9 cellular contexts compared by ENCODE assay signal in the genomic region with DNA sequence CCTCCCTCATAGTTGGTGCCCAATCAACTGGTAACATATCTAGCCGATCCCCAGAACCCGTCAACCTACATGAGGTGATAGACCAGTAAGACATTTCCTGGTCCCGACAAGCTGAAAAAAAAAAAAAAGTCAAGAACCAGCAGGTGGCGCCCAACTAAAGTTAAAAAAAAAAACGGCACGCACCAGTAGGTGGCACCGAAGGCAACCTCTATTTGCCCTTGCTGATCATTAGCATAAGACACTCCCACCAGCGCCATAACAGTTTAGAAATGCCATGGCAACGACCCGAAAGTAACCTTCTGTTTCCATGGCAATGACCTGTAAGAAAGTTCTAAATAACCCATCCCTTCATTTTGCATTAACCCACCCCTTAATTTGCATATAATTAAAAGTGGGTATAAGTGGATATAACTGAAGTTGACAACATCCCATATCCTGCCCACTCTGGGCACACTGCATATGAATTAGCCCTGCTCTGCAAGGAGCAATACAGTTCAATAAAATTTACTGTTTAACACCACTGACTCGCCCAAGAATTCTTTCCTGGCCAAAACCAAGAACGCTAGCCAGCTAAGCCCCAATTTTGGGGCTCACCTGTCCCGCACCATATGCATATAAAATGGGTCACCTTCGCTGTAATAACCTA.
DNase-seq lines count a peak whose midpoint lies in the region; ATAC-seq, FAIRE-seq and TF ChIP-seq lines count a peak whose summit lies in the region.
"Had no signal": no experiment of that assay in that cellular context is flagged by ENCODE, and none has a peak within 500 bp of the region (broad histone marks: within the 10 kb centered on the region; RNA-seq: fewer than 3 reads in every experiment).

No MANE protein-coding gene starts in this region.

- TF ChIP-seq CTCF in vagina (IDR thresholded peaks at IDR 0.05), result no peak

- H3K27ac ChIP-seq in small intestine (ENCODE audit: low read depth in 1 of 2, low read length in 1 of 2), result no peak overlapping the region
- H3K27ac ChIP-seq in vagina, result no peak overlapping the region
- H3K27ac ChIP-seq: epithelial cell of prostate had no signal

- H3K36me3 ChIP-seq in small intestine (ENCODE audit: control insufficient read depth in 2 of 2, insufficient read depth in 2 of 2, low read length in 2 of 2), result no peaks in the 10 kb centered on the region
- H3K36me3 ChIP-seq in vagina, result no peaks in the 10 kb centered on the region

- no peak for FAIRE-seq in small intestine (lab: Jason Lieb, UNC)

- H3K4me3 ChIP-seq in small intestine (ENCODE audit: low read depth in 1 of 2, low read length in 2 of 2), result no peak overlapping the region
- no peak overlapping the region for H3K4me3 ChIP-seq in vagina

- no peaks in the 10 kb centered on the region for H3K4me1 ChIP-seq in small intestine (ENCODE audit: control insufficient read depth in 2 of 2, insufficient read depth in 1 of 2, low read depth in 1 of 2, low read length in 1 of 2)
- no peaks in the 10 kb centered on the region for H3K4me1 ChIP-seq in vagina

- WGBS in small intestine, 3 donors, result 33 to 40% (median 37%) methylated on average over 14 of the region's 14 CpGs

- ATAC-seq in GM19397 (IDR thresholded peaks at IDR 0.05; ENCODE audit: unreplicated experiment) (peak; percentile 63), HG03280 (IDR thresholded peaks at IDR 0.05; ENCODE audit: unreplicated experiment) (peak; percentile 90)

- intact Hi-C loops in head of caudate nucleus (cut with DNase I), result no loop called here
- intact Hi-C loops in vagina (cut with DNase I), result no loop called here

- H3K27me3 ChIP-seq in small intestine (ENCODE audit: control insufficient read depth in 2 of 2, insufficient read depth in 2 of 2, low read length in 2 of 2) (no peaks in the 10 kb centered on the region), vagina (no peaks in the 10 kb centered on the region)

- DNase-seq in Daoy (ENCODE audit: low read depth), result peak; percentile 15
- peak; percentile 83 for DNase-seq in NCI-H748 (lab: John Stamatoyannopoulos, UW; ENCODE audit: unreplicated experiment)
- DNase-seq in activated T-helper 1 cell treated with Interleukin-2 at 50 U/mL for 16 hours (ENCODE audit: low read depth), result peak; percentile 1
- peak in 26 of 42 donors; percentile 2 to 57 (median 22) for DNase-seq in head of caudate nucleus
- DNase-seq in small intestine, result peak; percentile 0
- no peak for DNase-seq in vagina (ENCODE audit: extremely low spot score in 2 of 2)

- TF ChIP-seq POLR2A in vagina (IDR thresholded peaks at IDR 0.05), result no peak

- H3K9me3 ChIP-seq in small intestine (ENCODE audit: control insufficient read depth, low read depth), result no peaks in the 10 kb centered on the region
- H3K9me3 ChIP-seq in vagina, result no peaks in the 10 kb centered on the region

Comparison
In these comparisons a context has a peak if more than half of its experiments do, and no peak if none do; other contexts are left out.
1. DNase-seq: peak in Daoy (single experiment), NCI-H748 (single experiment), activated T-helper 1 cell treated with Interleukin-2 at 50 U/mL for 16 hours (single experiment), head of caudate nucleus (26 of 42) and small intestine (single experiment); none in vagina (0 of 2).